Comparison of ENCODE assay signal across 4 cellular contexts in genomic region chr11:59903569-59903968, GRCh38. TPM values are rescaled to one million over a fixed set of nuclear protein-coding genes. Genes with fewer than 3 reads are reported as not detected.
"Had no signal": no experiment of that assay in that cellular context is flagged by ENCODE, and none has a peak within 500 bp of the region (broad histone marks: within the 10 kb centered on the region; RNA-seq: fewer than 3 reads in every experiment).

No MANE protein-coding gene starts in this region.

RNA-seq across cellular contexts. Expression of gene OOSP3, which starts 25.0 kb away (rescaled TPM):
- total RNA-seq: LHCN-M2, M059J, MCF 10A, NCI-H460 had no signal

RNA-seq across cellular contexts. Expression of gene OOSP1, which starts 34.7 kb away (rescaled TPM):
- total RNA-seq: LHCN-M2, M059J, MCF 10A, NCI-H460 had no signal

RNA-seq across cellular contexts. Expression of gene TCN1, which starts 37.3 kb away (rescaled TPM):
- total RNA-seq: LHCN-M2, MCF 10A, NCI-H460 had no signal

RNA-seq across cellular contexts. Expression of gene CBLIF, which starts 58.3 kb away (rescaled TPM):
- total RNA-seq: LHCN-M2, M059J, MCF 10A, NCI-H460 had no signal
